In the genomic region with DNA sequence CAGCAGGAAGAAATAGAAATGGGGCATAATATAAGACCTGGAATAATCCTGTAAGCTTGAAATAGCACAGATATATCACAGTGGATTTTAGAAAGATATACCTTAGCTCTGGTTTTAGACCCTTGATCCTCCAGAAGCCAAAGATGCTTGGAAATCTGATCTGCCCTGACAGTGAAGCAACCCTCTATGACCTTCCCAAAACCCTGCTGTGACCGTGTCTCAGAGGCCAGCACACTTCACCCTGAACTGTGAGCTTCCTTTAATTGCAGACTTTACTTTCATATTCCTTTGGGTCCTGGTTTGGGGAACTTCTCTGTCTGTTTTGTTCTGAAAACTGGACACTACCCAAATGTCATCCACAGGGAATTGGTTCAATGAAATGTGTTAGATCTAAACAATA, we compare ENCODE assay signal across 32 cellular contexts. TPM values are rescaled to one million over a fixed set of nuclear protein-coding genes. Genes with fewer than 3 reads are reported as not detected.
"Had no signal": no experiment of that assay in that cellular context is flagged by ENCODE, and none has a peak within 500 bp of the region (broad histone marks: within the 10 kb centered on the region; RNA-seq: fewer than 3 reads in every experiment).

No MANE protein-coding gene starts in this region.

- H3K4me3 Mint-ChIP-seq: activated CD4-positive, alpha-beta memory T cell treated with anti-CD3 and anti-CD28 coated beads, Interleukin-2, amount 10 ng/mL, durations not matched to agents 7 days and 5 days; activated CD4-positive, alpha-beta T cell treated with anti-CD3 and anti-CD28 coated beads, Interleukin-2, amount 10 ng/mL, durations not matched to agents 7 days and 5 days; activated naive CD8-positive, alpha-beta T cell; activated T-cell treated with anti-CD3 and anti-CD28 coated beads, Interleukin-2, amount 50 U/mL, for 4 hours; activated T-helper 17 cell treated with anti-CD3 and anti-CD28 coated beads, Interleukin-2, amount 50 U/mL, for 72 hours; brain; dendritic cell treated with granulocyte-macrophage colony-stimulating factor and Interleukin-4, amounts not matched to agents 40 ng/mL and 50 ng/mL, for 4 days; effector memory CD8-positive, alpha-beta T cell had no signal

- H3K9me3 Mint-ChIP-seq: activated CD4-positive, alpha-beta memory T cell treated with anti-CD3 and anti-CD28 coated beads, Interleukin-2, amount 10 ng/mL, durations not matched to agents 7 days and 5 days; activated CD4-positive, alpha-beta T cell treated with anti-CD3 and anti-CD28 coated beads, Interleukin-2, amount 10 ng/mL, durations not matched to agents 7 days and 5 days; activated T-cell treated with anti-CD3 and anti-CD28 coated beads, Interleukin-2, amount 50 U/mL, for 4 hours; activated T-helper 17 cell treated with anti-CD3 and anti-CD28 coated beads, Interleukin-2, amount 50 U/mL, for 72 hours; brain; dendritic cell treated with granulocyte-macrophage colony-stimulating factor and Interleukin-4, amounts not matched to agents 40 ng/mL and 50 ng/mL, for 4 days; effector memory CD8-positive, alpha-beta T cell had no signal

- H3K27ac Mint-ChIP-seq: activated CD4-positive, alpha-beta memory T cell treated with anti-CD3 and anti-CD28 coated beads, Interleukin-2, amount 10 ng/mL, durations not matched to agents 7 days and 5 days; activated CD4-positive, alpha-beta T cell treated with anti-CD3 and anti-CD28 coated beads, Interleukin-2, amount 10 ng/mL, durations not matched to agents 7 days and 5 days; activated naive CD8-positive, alpha-beta T cell; activated T-helper 17 cell treated with anti-CD3 and anti-CD28 coated beads, Interleukin-2, amount 50 U/mL, for 72 hours; brain; dendritic cell treated with granulocyte-macrophage colony-stimulating factor and Interleukin-4, amounts not matched to agents 40 ng/mL and 50 ng/mL, for 4 days; effector memory CD8-positive, alpha-beta T cell had no signal

- H3K4me1 ChIP-seq: breast epithelium, colonic mucosa, esophagus muscularis mucosa had no signal

- H3K4me1 Mint-ChIP-seq: activated CD4-positive, alpha-beta memory T cell treated with anti-CD3 and anti-CD28 coated beads, Interleukin-2, amount 10 ng/mL, durations not matched to agents 7 days and 5 days; activated CD4-positive, alpha-beta T cell treated with anti-CD3 and anti-CD28 coated beads, Interleukin-2, amount 10 ng/mL, durations not matched to agents 7 days and 5 days; activated T-helper 17 cell treated with anti-CD3 and anti-CD28 coated beads, Interleukin-2, amount 50 U/mL, for 72 hours; brain had no signal

- H3K36me3 ChIP-seq: breast epithelium, cardiac muscle cell, colonic mucosa, esophagus muscularis mucosa, gastroesophageal sphincter, heart right ventricle had no signal

- ATAC-seq: activated T-cell treated with anti-CD3 and anti-CD28 coated beads, Interleukin-2, amount 50 U/mL, for 4 hours; activated T-helper 17 cell treated with anti-CD3 and anti-CD28 coated beads, Interleukin-2, amount 50 U/mL, for 72 hours; effector memory CD8-positive, alpha-beta T cell; gastroesophageal sphincter; heart right ventricle had no signal

- H3K9me3 ChIP-seq: breast epithelium, colonic mucosa, esophagus muscularis mucosa, gastroesophageal sphincter, heart right ventricle had no signal

- H3K4me3 ChIP-seq: breast epithelium, cardiac muscle cell, colonic mucosa, esophagus muscularis mucosa, gastroesophageal sphincter, heart right ventricle had no signal

- H3K36me3 Mint-ChIP-seq: activated naive CD8-positive, alpha-beta T cell; brain had no signal

- H3K27ac ChIP-seq: breast epithelium, cardiac muscle cell, colonic mucosa, esophagus muscularis mucosa, gastroesophageal sphincter had no signal

- DNase-seq: activated CD4-positive, alpha-beta memory T cell treated with anti-CD3 and anti-CD28 coated beads, Interleukin-2, amount 10 ng/mL, durations not matched to agents 7 days and 5 days; activated CD4-positive, alpha-beta T cell treated with anti-CD3 and anti-CD28 coated beads for 1 hour; activated CD4-positive, alpha-beta T cell treated with anti-CD3 and anti-CD28 coated beads for 4 hours; activated CD4-positive, alpha-beta T cell treated with anti-CD3 and anti-CD28 coated beads, Interleukin-2, amount 10 ng/mL, durations not matched to agents 7 days and 5 days; activated CD4-positive, alpha-beta T cell treated with anti-CD3 and anti-CD28 coated beads, Interleukin-2, amount 50 U/mL, for 4 hours; activated CD8-positive, alpha-beta memory T cell treated with anti-CD3 and anti-CD28 coated beads, Interleukin-2, amount 50 U/mL, for 48 hours; activated effector memory CD4-positive, alpha-beta T cell treated with Interleukin-2 at 50 U/mL for 16 hours; activated gamma-delta T cell treated with Interleukin-2 at 50 U/mL for 16 hours; activated naive CD4-positive, alpha-beta T cell treated with anti-CD3 and anti-CD28 coated beads, Interleukin-2, amount 50 U/mL, for 16 hours; activated naive CD4-positive, alpha-beta T cell treated with Interleukin-2 at 50 U/mL for 16 hours; activated T-cell treated with anti-CD3 and anti-CD28 coated beads for 4 hours; activated T-cell treated with anti-CD3 and anti-CD28 coated beads, Interleukin-2, amount 50 U/mL, for 4 hours; amniotic stem cell; anterior cingulate cortex; central memory CD4-positive, alpha-beta T cell; cerebellar nuclear complex; colonic mucosa; effector CD4-positive, alpha-beta T cell; effector memory CD8-positive, alpha-beta T cell; erythroblast; foreskin melanocyte; heart right ventricle; T-helper 2 cell had no signal

- H3K27me3 ChIP-seq: cardiac muscle cell, colonic mucosa, gastroesophageal sphincter had no signal

RNA-seq across cellular contexts. Expression of gene MECOM, which starts 13.0 kb away (rescaled TPM):
- total RNA-seq: activated CD4-positive, alpha-beta memory T cell treated with anti-CD3 and anti-CD28 coated beads, Interleukin-2, amount 10 ng/mL, durations not matched to agents 7 days and 5 days; activated CD4-positive, alpha-beta T cell treated with anti-CD3 and anti-CD28 coated beads, Interleukin-2, amount 10 ng/mL, durations not matched to agents 7 days and 5 days; activated T-helper 17 cell treated with anti-CD3 and anti-CD28 coated beads, Interleukin-2, amount 50 U/mL, for 72 hours; T-helper 1 cell treated with Interleukin-12 subunit alpha and Interleukin-12 subunit beta and Interleukin-4 antibody, amounts not matched to agents 30 ng/mL and 1 ng/mL, for 36 hours had no signal
